ENCODE assay signal across 1 cellular context in the genomic region with DNA sequence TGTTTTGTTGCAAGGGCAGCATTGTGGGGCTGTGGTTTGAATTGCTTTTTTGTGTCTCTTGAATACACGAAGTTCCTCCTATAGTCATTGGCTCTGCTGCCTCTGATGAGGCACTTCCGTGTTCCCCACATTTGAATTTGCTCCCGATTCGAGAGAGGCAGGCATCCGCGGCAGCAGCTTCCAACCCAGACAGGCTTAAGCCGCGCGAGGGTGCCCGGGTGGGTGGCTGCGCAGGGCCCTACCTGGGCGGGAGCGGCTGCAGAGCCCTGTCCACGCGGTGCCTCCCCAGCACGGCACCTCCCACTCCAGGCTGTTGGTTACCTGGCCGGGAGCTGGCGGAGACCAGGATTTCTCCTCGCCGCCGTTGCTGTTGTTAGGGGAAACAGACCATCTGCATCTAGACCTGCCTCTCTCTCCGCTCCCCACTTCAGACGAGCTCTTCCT.
TF ChIP-seq lines count a peak whose summit lies in the region.

No MANE protein-coding gene starts in this region.

TF ChIP-seq in GM23338, 12 proteins besides CTCF, POLR2A, EP300 and RAD21 (continued from another document):
- TF ChIP-seq, protein P1, sequence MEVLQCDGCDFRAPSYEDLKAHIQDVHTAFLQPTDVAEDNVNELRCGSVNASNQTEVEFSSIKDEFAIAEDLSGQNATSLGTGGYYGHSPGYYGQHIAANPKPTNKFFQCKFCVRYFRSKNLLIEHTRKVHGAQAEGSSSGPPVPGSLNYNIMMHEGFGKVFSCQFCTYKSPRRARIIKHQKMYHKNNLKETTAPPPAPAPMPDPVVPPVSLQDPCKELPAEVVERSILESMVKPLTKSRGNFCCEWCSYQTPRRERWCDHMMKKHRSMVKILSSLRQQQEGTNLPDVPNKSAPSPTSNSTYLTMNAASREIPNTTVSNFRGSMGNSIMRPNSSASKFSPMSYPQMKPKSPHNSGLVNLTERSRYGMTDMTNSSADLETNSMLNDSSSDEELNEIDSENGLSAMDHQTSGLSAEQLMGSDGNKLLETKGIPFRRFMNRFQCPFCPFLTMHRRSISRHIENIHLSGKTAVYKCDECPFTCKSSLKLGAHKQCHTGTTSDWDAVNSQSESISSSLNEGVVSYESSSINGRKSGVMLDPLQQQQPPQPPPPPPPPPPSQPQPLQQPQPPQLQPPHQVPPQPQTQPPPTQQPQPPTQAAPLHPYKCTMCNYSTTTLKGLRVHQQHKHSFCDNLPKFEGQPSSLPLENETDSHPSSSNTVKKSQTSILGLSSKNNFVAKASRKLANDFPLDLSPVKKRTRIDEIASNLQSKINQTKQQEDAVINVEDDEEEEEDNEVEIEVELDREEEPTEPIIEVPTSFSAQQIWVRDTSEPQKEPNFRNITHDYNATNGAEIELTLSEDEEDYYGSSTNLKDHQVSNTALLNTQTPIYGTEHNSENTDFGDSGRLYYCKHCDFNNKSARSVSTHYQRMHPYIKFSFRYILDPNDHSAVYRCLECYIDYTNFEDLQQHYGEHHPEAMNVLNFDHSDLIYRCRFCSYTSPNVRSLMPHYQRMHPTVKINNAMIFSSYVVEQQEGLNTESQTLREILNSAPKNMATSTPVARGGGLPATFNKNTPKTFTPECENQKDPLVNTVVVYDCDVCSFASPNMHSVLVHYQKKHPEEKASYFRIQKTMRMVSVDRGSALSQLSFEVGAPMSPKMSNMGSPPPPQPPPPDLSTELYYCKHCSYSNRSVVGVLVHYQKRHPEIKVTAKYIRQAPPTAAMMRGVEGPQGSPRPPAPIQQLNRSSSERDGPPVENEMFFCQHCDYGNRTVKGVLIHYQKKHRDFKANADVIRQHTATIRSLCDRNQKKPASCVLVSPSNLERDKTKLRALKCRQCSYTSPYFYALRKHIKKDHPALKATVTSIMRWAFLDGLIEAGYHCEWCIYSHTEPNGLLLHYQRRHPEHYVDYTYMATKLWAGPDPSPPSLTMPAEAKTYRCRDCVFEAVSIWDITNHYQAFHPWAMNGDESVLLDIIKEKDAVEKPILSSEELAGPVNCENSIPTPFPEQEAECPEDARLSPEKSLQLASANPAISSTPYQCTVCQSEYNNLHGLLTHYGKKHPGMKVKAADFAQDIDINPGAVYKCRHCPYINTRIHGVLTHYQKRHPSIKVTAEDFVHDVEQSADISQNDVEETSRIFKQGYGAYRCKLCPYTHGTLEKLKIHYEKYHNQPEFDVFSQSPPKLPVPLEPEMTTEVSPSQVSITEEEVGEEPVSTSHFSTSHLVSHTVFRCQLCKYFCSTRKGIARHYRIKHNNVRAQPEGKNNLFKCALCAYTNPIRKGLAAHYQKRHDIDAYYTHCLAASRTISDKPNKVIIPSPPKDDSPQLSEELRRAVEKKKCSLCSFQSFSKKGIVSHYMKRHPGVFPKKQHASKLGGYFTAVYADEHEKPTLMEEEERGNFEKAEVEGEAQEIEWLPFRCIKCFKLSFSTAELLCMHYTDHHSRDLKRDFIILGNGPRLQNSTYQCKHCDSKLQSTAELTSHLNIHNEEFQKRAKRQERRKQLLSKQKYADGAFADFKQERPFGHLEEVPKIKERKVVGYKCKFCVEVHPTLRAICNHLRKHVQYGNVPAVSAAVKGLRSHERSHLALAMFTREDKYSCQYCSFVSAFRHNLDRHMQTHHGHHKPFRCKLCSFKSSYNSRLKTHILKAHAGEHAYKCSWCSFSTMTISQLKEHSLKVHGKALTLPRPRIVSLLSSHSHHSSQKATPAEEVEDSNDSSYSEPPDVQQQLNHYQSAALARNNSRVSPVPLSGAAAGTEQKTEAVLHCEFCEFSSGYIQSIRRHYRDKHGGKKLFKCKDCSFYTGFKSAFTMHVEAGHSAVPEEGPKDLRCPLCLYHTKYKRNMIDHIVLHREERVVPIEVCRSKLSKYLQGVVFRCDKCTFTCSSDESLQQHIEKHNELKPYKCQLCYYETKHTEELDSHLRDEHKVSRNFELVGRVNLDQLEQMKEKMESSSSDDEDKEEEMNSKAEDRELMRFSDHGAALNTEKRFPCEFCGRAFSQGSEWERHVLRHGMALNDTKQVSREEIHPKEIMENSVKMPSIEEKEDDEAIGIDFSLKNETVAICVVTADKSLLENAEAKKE (CRISPR knock-in tag; IDR thresholded peaks at IDR 0.05): no peak
- TF ChIP-seq, protein P2, sequence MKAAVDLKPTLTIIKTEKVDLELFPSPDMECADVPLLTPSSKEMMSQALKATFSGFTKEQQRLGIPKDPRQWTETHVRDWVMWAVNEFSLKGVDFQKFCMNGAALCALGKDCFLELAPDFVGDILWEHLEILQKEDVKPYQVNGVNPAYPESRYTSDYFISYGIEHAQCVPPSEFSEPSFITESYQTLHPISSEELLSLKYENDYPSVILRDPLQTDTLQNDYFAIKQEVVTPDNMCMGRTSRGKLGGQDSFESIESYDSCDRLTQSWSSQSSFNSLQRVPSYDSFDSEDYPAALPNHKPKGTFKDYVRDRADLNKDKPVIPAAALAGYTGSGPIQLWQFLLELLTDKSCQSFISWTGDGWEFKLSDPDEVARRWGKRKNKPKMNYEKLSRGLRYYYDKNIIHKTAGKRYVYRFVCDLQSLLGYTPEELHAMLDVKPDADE (IDR thresholded peaks at IDR 0.05): 0 out of 2 replicates have a peak, but pooled peaks have one; percentile 37
- TF ChIP-seq EZH2 (IDR thresholded peaks at IDR 0.05; ENCODE audit: low read depth, unreplicated experiment): no peak
